ENCODE assay signal across 1 cellular context in the genomic region with DNA sequence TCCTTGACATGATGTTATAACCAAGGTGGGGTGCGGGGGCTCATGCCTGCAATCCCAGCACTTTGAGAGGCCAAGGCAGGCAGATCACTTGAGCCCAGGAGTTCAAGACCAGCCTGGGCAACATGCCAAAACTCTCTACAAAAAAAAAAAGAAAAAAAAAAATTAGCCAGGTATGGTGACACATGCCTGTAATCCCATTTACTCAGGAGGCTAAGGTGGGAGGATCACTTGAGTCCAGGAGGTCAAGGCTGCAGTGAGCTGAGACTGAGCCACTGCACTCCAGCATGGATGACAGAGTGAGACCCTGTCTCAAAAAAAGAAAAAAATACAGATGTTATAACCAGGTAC.
TF ChIP-seq lines count a peak whose summit lies in the region.

No MANE protein-coding gene starts in this region.

TF ChIP-seq in HepG2, 621 proteins besides CTCF, POLR2A, EP300 and RAD21:
- TF ChIP-seq, protein P1, sequence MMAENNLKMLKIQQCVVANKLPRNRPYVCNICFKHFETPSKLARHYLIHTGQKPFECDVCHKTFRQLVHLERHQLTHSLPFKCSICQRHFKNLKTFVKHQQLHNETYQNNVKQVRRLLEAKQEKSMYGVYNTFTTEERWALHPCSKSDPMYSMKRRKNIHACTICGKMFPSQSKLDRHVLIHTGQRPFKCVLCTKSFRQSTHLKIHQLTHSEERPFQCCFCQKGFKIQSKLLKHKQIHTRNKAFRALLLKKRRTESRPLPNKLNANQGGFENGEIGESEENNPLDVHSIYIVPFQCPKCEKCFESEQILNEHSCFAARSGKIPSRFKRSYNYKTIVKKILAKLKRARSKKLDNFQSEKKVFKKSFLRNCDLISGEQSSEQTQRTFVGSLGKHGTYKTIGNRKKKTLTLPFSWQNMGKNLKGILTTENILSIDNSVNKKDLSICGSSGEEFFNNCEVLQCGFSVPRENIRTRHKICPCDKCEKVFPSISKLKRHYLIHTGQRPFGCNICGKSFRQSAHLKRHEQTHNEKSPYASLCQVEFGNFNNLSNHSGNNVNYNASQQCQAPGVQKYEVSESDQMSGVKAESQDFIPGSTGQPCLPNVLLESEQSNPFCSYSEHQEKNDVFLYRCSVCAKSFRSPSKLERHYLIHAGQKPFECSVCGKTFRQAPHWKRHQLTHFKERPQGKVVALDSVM (CRISPR knock-in tag; IDR thresholded peaks at IDR 0.05) = peak; percentile 46; the same call in 1 of the 2 replicates
